28 cellular contexts compared by ENCODE assay signal in the genomic region with DNA sequence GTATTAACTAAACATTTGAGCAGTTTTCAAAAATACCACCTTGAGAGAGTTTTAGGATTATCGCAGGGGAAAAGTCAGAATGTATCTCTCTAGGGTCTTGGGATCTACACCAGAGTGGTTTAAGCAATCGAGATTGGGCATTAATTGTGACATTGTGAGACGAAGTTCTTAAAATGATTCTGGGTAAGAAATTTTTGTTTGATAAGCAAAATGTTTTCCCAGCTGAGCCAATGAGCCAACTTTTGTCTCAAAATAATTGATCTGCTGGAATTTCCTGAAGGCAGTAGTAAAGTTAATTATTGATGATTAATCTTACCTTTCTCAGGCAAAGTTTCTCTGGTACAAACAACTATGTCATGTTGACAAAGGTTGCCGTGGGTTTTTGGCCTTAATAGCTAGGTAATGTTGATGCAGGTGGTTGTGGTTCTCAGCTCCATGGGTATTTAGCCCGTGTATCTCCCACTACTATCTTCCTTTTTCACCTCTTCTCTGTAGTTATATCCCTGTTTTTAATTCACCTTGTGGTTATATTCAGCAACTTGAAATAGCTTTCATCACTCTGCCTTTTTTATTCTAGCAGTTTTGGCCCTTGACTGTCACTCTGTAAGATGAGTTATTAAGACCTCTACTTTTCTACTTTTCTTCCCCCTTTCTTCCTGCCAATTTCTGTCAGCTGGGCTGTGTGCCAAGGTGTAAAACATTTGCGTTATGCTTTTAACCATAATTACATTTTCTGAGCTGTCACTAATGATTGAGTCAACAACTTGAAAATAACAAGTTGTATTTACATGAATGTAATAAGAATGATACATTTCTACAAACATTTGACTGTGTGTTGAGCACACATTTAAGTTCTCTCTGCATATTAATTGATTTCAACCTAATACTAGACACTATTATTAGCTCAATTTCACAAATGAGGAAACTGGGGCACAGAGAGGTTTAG.
DNase-seq lines count a peak whose midpoint lies in the region; ATAC-seq, FAIRE-seq and TF ChIP-seq lines count a peak whose summit lies in the region.
"Had no signal": no experiment of that assay in that cellular context is flagged by ENCODE, and none has a peak within 500 bp of the region (broad histone marks: within the 10 kb centered on the region; RNA-seq: fewer than 3 reads in every experiment).

No MANE protein-coding gene starts in this region.

- H3K36me3 ChIP-seq in HepG2 (replicated peaks in 1 of 2; ENCODE audit: control insufficient read depth in 1 of 2, insufficient read depth in 2 of 2, low read length in 2 of 2) = no peaks in the 10 kb centered on the region
- no peaks in the 10 kb centered on the region for H3K36me3 ChIP-seq in WERI-Rb-1
- no peaks in the 10 kb centered on the region for H3K36me3 ChIP-seq in mammary epithelial cell (ENCODE audit: insufficient read depth, low read length)
- H3K36me3 ChIP-seq: suprapubic skin, upper lobe of right lung had no signal

- ATAC-seq in A549 (no peak), HepG2 (no peak)
- ATAC-seq: GM12878; stimulated activated naive B cell treated with anti-CD40 and anti-IgM and Interleukin-4, amounts not matched to agents 10 μg/mL and 1 μg/mL and 100 μg/mL, for 72 hours; upper lobe of right lung had no signal

- intact Hi-C loops in HepG2 (cut with micrococcal nuclease; ENCODE audit: unreplicated experiment) = loop anchor here (10.0 kb wide), 2 partner anchors 275 to 875 kb away; partner anchors contain the start of gene JAG1
- intact Hi-C loops in mammary epithelial cell (cut with micrococcal nuclease) = no loop called here

- POLR2A ChIA-PET in A549 (lab: Yijun Ruan, JAX) = no interaction called here
- POLR2A ChIA-PET in HepG2 (lab: Yijun Ruan, JAX) = no interaction called here

- dilution Hi-C loops in mammary epithelial cell (cut with HindIII; ENCODE audit: low sequenced_read_pairs) = no loop called here

- TF ChIP-seq EP300 in A549 (IDR thresholded peaks at IDR 0.05) (no peak), HepG2 (IDR thresholded peaks at IDR 0.05; ENCODE audit: low read depth in 2 of 2, low read length in 2 of 2) (no peak), HepG2 (CRISPR knock-in tag; IDR thresholded peaks at IDR 0.05; ENCODE audit: borderline replicate concordance) (no peak)

- TF ChIP-seq CTCF in A549 (IDR thresholded peaks at IDR 0.05) (no peak), HepG2 (CRISPR knock-in tag; IDR thresholded peaks at IDR 0.05) (no peak), WERI-Rb-1 (IDR thresholded peaks at IDR 0.05; ENCODE audit: low read depth, low read length) (no peak), mammary epithelial cell (conservative IDR thresholded peaks at IDR 0.05 in 1 of 2, IDR thresholded peaks at IDR 0.05 in 1 of 2; ENCODE audit: extremely low read depth in 1 of 2, insufficient read depth in 1 of 2, low read depth in 1 of 2, low read length in 2 of 2) (no peak)

- no peaks in the 10 kb centered on the region; a peak in 1 of 5 replicates for H3K27me3 ChIP-seq in HepG2 (ENCODE audit: control insufficient read depth in 1 of 2, insufficient read depth in 2 of 2, low read length in 2 of 2)
- H3K27me3 ChIP-seq in WERI-Rb-1 (ENCODE audit: insufficient read depth, low read depth, severe bottlenecking) = no peaks in the 10 kb centered on the region
- H3K27me3 ChIP-seq in mammary epithelial cell (ENCODE audit: insufficient read depth, low read length) = no peaks in the 10 kb centered on the region
- H3K27me3 ChIP-seq: suprapubic skin, upper lobe of right lung had no signal

- H3K9me3 ChIP-seq in A549 (no peaks in the 10 kb centered on the region), HepG2 (ENCODE audit: low read length) (no peaks in the 10 kb centered on the region), WERI-Rb-1 (ENCODE audit: severe bottlenecking) (no peaks in the 10 kb centered on the region), mammary epithelial cell (replicated peaks; ENCODE audit: insufficient read depth, low read length) (no peaks in the 10 kb centered on the region)
- H3K9me3 ChIP-seq: suprapubic skin, upper lobe of right lung had no signal

- DNase-seq in A549 (ENCODE audit: low read depth in 1 of 2, low spot score in 1 of 2) (no peak), KG1 (lab: John Stamatoyannopoulos, UW) (peak; percentile 7), NCI-H748 treated with DMSO at 0.1 percent for 48 hours (lab: John Stamatoyannopoulos, UW) (peak; percentile 42), HepG2 (ENCODE audit: low spot score) (no peak), DMS53 treated with DMSO at 0.1 percent for 48 hours (lab: John Stamatoyannopoulos, UW; ENCODE audit: unreplicated experiment) (no peak), SKM-1 (lab: John Stamatoyannopoulos, UW; ENCODE audit: unreplicated experiment) (no peak), WERI-Rb-1 (no peak), mammary epithelial cell (no peak)
- DNase-seq: activated B cell treated with CpG ODN at 0.5 μM for 24 hours; activated effector memory CD4-positive, alpha-beta T cell treated with anti-CD3 and anti-CD28 coated beads, Interleukin-2, amount 50 U/mL, for 16 hours; activated T-cell treated with anti-CD3 and anti-CD28 coated beads, Interleukin-2, amount 50 U/mL, for 24 hours; CD4-positive, alpha-beta T cell; NCI-H187; NCI-H82; nephron progenitor cell; retina; SIG-M5; small intestine; stimulated activated naive B cell treated with anti-CD40 and anti-IgM and Interleukin-4, amounts not matched to agents 10 μg/mL and 1 μg/mL and 100 μg/mL, for 72 hours; upper lobe of right lung had no signal

- in situ Hi-C loops in HepG2 (cut with HindIII; ENCODE audit: extremely low pct_ligation_motif_present, low pct_unique_long_range_greater_than_20kb) (loop anchor here (10.0 to 25.0 kb wide), 6 partner anchors 995 to 1935 kb away; partner anchors contain the start of genes MKKS and SLX4IP), mammary epithelial cell (cut with MboI; ENCODE audit: low sequenced_read_pairs in 2 of 2) (loop anchor here (10.0 to 25.0 kb wide), 6 partner anchors 162 to 1087 kb away; partner anchors contain the start of gene JAG1 (in 2 of the 2))

- no peak overlapping the region for H3K4me2 ChIP-seq in A549
- no peak overlapping the region for H3K4me2 ChIP-seq in HepG2 (ENCODE audit: low read depth, low read length)
- H3K4me2 ChIP-seq in mammary epithelial cell (ENCODE audit: insufficient read depth, low read depth, low read length) = no peak overlapping the region
- H3K4me2 ChIP-seq: KMS-11 had no signal

- FAIRE-seq in A549 (lab: Jason Lieb, UNC) (peak; percentile 46), HepG2 (lab: Jason Lieb, UNC) (no peak)
- FAIRE-seq: A204.1, bronchial epithelial cell, frontal cortex, GM12878, GM19239, H1, small intestine had no signal

- H3K4me1 ChIP-seq in A549 (peaks cover 5% of the 10 kb centered on the region; the same call in 1 of the 3 replicates), HepG2 (ENCODE audit: insufficient read depth, low read length) (no peaks in the 10 kb centered on the region), mammary epithelial cell (ENCODE audit: insufficient read depth, low read length) (peaks cover under 1% of the 10 kb centered on the region)
- H3K4me1 ChIP-seq: suprapubic skin, upper lobe of right lung had no signal

- CTCF ChIA-PET in A549 (lab: Yijun Ruan, JAX) (no interaction called here), HepG2 (lab: Yijun Ruan, JAX; ENCODE audit: low intra/inter-chr PET ratio, low total read pairs) (no interaction called here), mammary epithelial cell (lab: Charles Lee; ENCODE audit: low non-redundant PET) (no interaction called here)

- no peak for TF ChIP-seq RAD21 in A549 (conservative IDR thresholded peaks at IDR 0.05 in 1 of 2, IDR thresholded peaks at IDR 0.05 in 1 of 2)
- no peak for TF ChIP-seq RAD21 in HepG2 (CRISPR knock-in tag; IDR thresholded peaks at IDR 0.05)

- H3K27ac ChIP-seq in A549 (no peak overlapping the region), HepG2 (ENCODE audit: extremely low read length, insufficient read depth, low read length) (no peak overlapping the region), WERI-Rb-1 (no peak overlapping the region), mammary epithelial cell (ENCODE audit: insufficient read depth, low read depth, low read length) (no peak overlapping the region)
- H3K27ac ChIP-seq: KMS-11, suprapubic skin, upper lobe of right lung had no signal

- no peak overlapping the region for H2AFZ ChIP-seq in HepG2 (ENCODE audit: low read length)
- H2AFZ ChIP-seq in mammary epithelial cell (ENCODE audit: low read depth, low read length) = no peak overlapping the region

- H3K4me3 ChIP-seq in A549 (no peak overlapping the region), HepG2 (replicated peaks in 1 of 3; ENCODE audit: insufficient read depth in 1 of 3, low read depth in 2 of 3, low read length in 3 of 3) (no peak overlapping the region), WERI-Rb-1 (ENCODE audit: low read depth, low read length) (no peak overlapping the region), mammary epithelial cell (replicated peaks in 1 of 3; ENCODE audit: insufficient read depth in 1 of 3, low read depth in 2 of 3, low read length in 3 of 3) (no peak overlapping the region)
- H3K4me3 ChIP-seq: GM12878, suprapubic skin, upper lobe of right lung had no signal

- no peak overlapping the region for H3K9ac ChIP-seq in HepG2 (ENCODE audit: insufficient read depth, low read depth, low read length)
- H3K9ac ChIP-seq in mammary epithelial cell (ENCODE audit: insufficient read depth, low read length) = no peak overlapping the region
- H3K9ac ChIP-seq: KMS-11 had no signal

- BruUV-seq in HepG2 (replicated peaks; lab: Mats Ljungman, UMichigan) (no TSS peak), mammary epithelial cell (replicated peaks; lab: Mats Ljungman, UMichigan) (no TSS peak)

- no peaks in the 10 kb centered on the region for H3K79me2 ChIP-seq in HepG2 (ENCODE audit: insufficient read depth, low read length)
- no peaks in the 10 kb centered on the region for H3K79me2 ChIP-seq in mammary epithelial cell (ENCODE audit: insufficient read depth, low read length)

- WGBS in A549 (ENCODE audit: missing lambda C conversion rate) = 63% methylated on average over 6 of the region's 6 CpGs
- 16% methylated on average over 6 of the region's 6 CpGs for WGBS in HepG2 (ENCODE audit: low lambda C conversion rate)
- 69% methylated on average over 6 of the region's 6 CpGs for WGBS in mammary epithelial cell (ENCODE audit: low coverage, missing lambda C conversion rate)

- H4K20me1 ChIP-seq in HepG2 (ENCODE audit: insufficient read depth, low read length) (no peaks in the 10 kb centered on the region), mammary epithelial cell (ENCODE audit: insufficient read depth, low read length) (no peaks in the 10 kb centered on the region)

- TF ChIP-seq POLR2A in A549 (IDR thresholded peaks at IDR 0.05; ENCODE audit: low read length) (no peak), HepG2 (IDR thresholded peaks at IDR 0.05; ENCODE audit: insufficient read depth in 1 of 2, low read depth in 2 of 2, low read length in 2 of 2) (no peak)

TF ChIP-seq in HepG2, 621 proteins besides CTCF, POLR2A, EP300 and RAD21 (continues in another document):
- TF ChIP-seq GLI4 (CRISPR knock-in tag; IDR thresholded peaks at IDR 0.05; ENCODE audit: borderline replicate concordance) (no peak), HNRNPLL (IDR thresholded peaks at IDR 0.05; ENCODE audit: low read depth, low read length, poor library complexity, severe bottlenecking) (no peak), ETV5 (CRISPR knock-in tag; IDR thresholded peaks at IDR 0.05; ENCODE audit: borderline replicate concordance) (no peak)

Comparison
In these comparisons a context has a peak if more than half of its experiments do, and no peak if none do; other contexts are left out.
1. DNase-seq: peak in KG1 (single experiment) and NCI-H748 treated with DMSO at 0.1 percent for 48 hours (single experiment); none in A549 (0 of 2), HepG2 (single experiment), DMS53 treated with DMSO at 0.1 percent for 48 hours (single experiment), SKM-1 (single experiment), WERI-Rb-1 (single experiment) and mammary epithelial cell (single experiment).
2. Of the 38 proteins assayed by ChIP-seq in both HepG2 and A549: peak only in HepG2: none; only in A549: none; in both: MAFK; in neither: 37.